Comparison of ENCODE assay signal across 1 cellular context in the genomic region with DNA sequence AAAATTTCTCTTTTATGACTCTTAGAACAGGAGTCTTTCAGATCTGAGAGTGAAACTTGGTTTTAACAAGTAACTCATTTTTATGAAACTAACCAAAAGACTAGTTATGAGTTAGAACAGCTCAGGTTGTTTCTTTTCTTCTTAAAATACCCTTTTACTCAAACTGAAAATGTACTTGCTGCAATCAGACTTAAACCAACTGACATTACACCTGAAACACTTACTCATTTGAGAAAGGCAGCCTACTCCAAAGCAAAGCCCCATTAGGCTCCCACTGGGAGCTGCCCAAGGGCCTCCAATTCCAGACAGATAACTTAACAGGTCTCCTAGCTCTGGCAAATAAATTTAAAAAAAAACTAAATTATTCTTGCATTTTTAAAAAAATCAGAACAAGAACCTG.
TF ChIP-seq lines count a peak whose summit lies in the region.

No MANE protein-coding gene starts in this region.

TF ChIP-seq in GM12878, 131 proteins besides CTCF, POLR2A, EP300 and RAD21 (continued from another document and continues in another):
- peak; percentile 92; the same call in 1 of the 2 replicates for TF ChIP-seq FOXM1 (IDR thresholded peaks at IDR 0.05; ENCODE audit: low read depth, low read length)
- peak; percentile 75; the same call in 1 of the 2 replicates for TF ChIP-seq POLR2AphosphoS5 (IDR thresholded peaks at IDR 0.05; ENCODE audit: low read length)
- no peak for TF ChIP-seq NR2C2 (IDR thresholded peaks at IDR 0.05; ENCODE audit: borderline replicate concordance, control insufficient read depth, insufficient read length, low read depth)
- TF ChIP-seq ZNF622 (IDR thresholded peaks at IDR 0.05): no peak
- TF ChIP-seq ZSCAN29 (IDR thresholded peaks at IDR 0.05): no peak
- TF ChIP-seq, protein P1, sequence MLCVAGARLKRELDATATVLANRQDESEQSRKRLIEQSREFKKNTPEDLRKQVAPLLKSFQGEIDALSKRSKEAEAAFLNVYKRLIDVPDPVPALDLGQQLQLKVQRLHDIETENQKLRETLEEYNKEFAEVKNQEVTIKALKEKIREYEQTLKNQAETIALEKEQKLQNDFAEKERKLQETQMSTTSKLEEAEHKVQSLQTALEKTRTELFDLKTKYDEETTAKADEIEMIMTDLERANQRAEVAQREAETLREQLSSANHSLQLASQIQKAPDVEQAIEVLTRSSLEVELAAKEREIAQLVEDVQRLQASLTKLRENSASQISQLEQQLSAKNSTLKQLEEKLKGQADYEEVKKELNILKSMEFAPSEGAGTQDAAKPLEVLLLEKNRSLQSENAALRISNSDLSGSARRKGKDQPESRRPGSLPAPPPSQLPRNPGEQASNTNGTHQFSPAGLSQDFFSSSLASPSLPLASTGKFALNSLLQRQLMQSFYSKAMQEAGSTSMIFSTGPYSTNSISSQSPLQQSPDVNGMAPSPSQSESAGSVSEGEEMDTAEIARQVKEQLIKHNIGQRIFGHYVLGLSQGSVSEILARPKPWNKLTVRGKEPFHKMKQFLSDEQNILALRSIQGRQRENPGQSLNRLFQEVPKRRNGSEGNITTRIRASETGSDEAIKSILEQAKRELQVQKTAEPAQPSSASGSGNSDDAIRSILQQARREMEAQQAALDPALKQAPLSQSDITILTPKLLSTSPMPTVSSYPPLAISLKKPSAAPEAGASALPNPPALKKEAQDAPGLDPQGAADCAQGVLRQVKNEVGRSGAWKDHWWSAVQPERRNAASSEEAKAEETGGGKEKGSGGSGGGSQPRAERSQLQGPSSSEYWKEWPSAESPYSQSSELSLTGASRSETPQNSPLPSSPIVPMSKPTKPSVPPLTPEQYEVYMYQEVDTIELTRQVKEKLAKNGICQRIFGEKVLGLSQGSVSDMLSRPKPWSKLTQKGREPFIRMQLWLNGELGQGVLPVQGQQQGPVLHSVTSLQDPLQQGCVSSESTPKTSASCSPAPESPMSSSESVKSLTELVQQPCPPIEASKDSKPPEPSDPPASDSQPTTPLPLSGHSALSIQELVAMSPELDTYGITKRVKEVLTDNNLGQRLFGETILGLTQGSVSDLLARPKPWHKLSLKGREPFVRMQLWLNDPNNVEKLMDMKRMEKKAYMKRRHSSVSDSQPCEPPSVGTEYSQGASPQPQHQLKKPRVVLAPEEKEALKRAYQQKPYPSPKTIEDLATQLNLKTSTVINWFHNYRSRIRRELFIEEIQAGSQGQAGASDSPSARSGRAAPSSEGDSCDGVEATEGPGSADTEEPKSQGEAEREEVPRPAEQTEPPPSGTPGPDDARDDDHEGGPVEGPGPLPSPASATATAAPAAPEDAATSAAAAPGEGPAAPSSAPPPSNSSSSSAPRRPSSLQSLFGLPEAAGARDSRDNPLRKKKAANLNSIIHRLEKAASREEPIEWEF (IDR thresholded peaks at IDR 0.05; ENCODE audit: insufficient replicate concordance, low read depth, low read length): peak; percentile 63
- peak; percentile 93 for TF ChIP-seq ATF2 (IDR thresholded peaks at IDR 0.05; ENCODE audit: low read length)
- TF ChIP-seq RELB (IDR thresholded peaks at IDR 0.05; ENCODE audit: low read depth): peak; percentile 82; the same call in 1 of the 2 replicates
- TF ChIP-seq ETV6 (conservative IDR thresholded peaks at IDR 0.05 in 1 of 2, IDR thresholded peaks at IDR 0.05 in 1 of 2; ENCODE audit: borderline replicate concordance in 1 of 2, low read depth in 1 of 2): no peak
- no peak for TF ChIP-seq NRF1 (conservative IDR thresholded peaks at IDR 0.05; ENCODE audit: low read depth, low read length)
- no peak for TF ChIP-seq NR2C1 (IDR thresholded peaks at IDR 0.05)
- TF ChIP-seq BCL11A (IDR thresholded peaks at IDR 0.05; ENCODE audit: low read depth, low read length): peak; percentile 84
- peak; percentile 22 for TF ChIP-seq SP1 (IDR thresholded peaks at IDR 0.05; ENCODE audit: low read depth, low read length)
- TF ChIP-seq HDAC2 (IDR thresholded peaks at IDR 0.05): no peak
- TF ChIP-seq POLR2AphosphoS2 (IDR thresholded peaks at IDR 0.05; ENCODE audit: low read depth, low read length): no peak
- no peak for TF ChIP-seq SUPT20H (IDR thresholded peaks at IDR 0.05; ENCODE audit: borderline replicate concordance, control insufficient read depth, low read depth, low read length)
- TF ChIP-seq KAT2A (conservative IDR thresholded peaks at IDR 0.05; ENCODE audit: control insufficient read depth, low read depth, low read length): no peak
- TF ChIP-seq CHD1 (IDR thresholded peaks at IDR 0.05; ENCODE audit: low read depth, low read length): no peak
- peak; percentile 65; the same call in 1 of the 2 replicates for TF ChIP-seq ZNF24 (IDR thresholded peaks at IDR 0.05)
- TF ChIP-seq ZNF384 (IDR thresholded peaks at IDR 0.05; ENCODE audit: borderline replicate concordance, low read depth, low read length): no peak
- TF ChIP-seq RUNX3 (IDR thresholded peaks at IDR 0.05; ENCODE audit: low read length): peak; percentile 85
- no peak for TF ChIP-seq FOXK2 (IDR thresholded peaks at IDR 0.05)
- TF ChIP-seq WRNIP1 (IDR thresholded peaks at IDR 0.05; ENCODE audit: borderline replicate concordance, low read depth, low read length): no peak
- TF ChIP-seq, protein P2, sequence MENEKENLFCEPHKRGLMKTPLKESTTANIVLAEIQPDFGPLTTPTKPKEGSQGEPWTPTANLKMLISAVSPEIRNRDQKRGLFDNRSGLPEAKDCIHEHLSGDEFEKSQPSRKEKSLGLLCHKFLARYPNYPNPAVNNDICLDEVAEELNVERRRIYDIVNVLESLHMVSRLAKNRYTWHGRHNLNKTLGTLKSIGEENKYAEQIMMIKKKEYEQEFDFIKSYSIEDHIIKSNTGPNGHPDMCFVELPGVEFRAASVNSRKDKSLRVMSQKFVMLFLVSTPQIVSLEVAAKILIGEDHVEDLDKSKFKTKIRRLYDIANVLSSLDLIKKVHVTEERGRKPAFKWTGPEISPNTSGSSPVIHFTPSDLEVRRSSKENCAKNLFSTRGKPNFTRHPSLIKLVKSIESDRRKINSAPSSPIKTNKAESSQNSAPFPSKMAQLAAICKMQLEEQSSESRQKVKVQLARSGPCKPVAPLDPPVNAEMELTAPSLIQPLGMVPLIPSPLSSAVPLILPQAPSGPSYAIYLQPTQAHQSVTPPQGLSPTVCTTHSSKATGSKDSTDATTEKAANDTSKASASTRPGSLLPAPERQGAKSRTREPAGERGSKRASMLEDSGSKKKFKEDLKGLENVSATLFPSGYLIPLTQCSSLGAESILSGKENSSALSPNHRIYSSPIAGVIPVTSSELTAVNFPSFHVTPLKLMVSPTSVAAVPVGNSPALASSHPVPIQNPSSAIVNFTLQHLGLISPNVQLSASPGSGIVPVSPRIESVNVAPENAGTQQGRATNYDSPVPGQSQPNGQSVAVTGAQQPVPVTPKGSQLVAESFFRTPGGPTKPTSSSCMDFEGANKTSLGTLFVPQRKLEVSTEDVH (IDR thresholded peaks at IDR 0.05; ENCODE audit: low read depth, partially characterized antibody): no peak
- TF ChIP-seq, protein P3, sequence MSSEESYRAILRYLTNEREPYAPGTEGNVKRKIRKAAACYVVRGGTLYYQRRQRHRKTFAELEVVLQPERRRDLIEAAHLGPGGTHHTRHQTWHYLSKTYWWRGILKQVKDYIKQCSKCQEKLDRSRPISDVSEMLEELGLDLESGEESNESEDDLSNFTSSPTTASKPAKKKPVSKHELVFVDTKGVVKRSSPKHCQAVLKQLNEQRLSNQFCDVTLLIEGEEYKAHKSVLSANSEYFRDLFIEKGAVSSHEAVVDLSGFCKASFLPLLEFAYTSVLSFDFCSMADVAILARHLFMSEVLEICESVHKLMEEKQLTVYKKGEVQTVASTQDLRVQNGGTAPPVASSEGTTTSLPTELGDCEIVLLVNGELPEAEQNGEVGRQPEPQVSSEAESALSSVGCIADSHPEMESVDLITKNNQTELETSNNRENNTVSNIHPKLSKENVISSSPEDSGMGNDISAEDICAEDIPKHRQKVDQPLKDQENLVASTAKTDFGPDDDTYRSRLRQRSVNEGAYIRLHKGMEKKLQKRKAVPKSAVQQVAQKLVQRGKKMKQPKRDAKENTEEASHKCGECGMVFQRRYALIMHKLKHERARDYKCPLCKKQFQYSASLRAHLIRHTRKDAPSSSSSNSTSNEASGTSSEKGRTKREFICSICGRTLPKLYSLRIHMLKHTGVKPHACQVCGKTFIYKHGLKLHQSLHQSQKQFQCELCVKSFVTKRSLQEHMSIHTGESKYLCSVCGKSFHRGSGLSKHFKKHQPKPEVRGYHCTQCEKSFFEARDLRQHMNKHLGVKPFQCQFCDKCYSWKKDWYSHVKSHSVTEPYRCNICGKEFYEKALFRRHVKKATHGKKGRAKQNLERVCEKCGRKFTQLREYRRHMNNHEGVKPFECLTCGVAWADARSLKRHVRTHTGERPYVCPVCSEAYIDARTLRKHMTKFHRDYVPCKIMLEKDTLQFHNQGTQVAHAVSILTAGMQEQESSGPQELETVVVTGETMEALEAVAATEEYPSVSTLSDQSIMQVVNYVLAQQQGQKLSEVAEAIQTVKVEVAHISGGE (CRISPR knock-in tag; IDR thresholded peaks at IDR 0.05): no peak
- no peak for TF ChIP-seq EGR1 (IDR thresholded peaks at IDR 0.05; ENCODE audit: borderline replicate concordance in 1 of 2, low read depth in 2 of 2, low read length in 2 of 2)
- TF ChIP-seq, protein P4, sequence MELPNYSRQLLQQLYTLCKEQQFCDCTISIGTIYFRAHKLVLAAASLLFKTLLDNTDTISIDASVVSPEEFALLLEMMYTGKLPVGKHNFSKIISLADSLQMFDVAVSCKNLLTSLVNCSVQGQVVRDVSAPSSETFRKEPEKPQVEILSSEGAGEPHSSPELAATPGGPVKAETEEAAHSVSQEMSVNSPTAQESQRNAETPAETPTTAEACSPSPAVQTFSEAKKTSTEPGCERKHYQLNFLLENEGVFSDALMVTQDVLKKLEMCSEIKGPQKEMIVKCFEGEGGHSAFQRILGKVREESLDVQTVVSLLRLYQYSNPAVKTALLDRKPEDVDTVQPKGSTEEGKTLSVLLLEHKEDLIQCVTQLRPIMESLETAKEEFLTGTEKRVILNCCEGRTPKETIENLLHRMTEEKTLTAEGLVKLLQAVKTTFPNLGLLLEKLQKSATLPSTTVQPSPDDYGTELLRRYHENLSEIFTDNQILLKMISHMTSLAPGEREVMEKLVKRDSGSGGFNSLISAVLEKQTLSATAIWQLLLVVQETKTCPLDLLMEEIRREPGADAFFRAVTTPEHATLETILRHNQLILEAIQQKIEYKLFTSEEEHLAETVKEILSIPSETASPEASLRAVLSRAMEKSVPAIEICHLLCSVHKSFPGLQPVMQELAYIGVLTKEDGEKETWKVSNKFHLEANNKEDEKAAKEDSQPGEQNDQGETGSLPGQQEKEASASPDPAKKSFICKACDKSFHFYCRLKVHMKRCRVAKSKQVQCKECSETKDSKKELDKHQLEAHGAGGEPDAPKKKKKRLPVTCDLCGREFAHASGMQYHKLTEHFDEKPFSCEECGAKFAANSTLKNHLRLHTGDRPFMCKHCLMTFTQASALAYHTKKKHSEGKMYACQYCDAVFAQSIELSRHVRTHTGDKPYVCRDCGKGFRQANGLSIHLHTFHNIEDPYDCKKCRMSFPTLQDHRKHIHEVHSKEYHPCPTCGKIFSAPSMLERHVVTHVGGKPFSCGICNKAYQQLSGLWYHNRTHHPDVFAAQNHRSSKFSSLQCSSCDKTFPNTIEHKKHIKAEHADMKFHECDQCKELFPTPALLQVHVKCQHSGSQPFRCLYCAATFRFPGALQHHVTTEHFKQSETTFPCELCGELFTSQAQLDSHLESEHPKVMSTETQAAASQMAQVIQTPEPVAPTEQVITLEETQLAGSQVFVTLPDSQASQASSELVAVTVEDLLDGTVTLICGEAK (IDR thresholded peaks at IDR 0.05; ENCODE audit: borderline replicate concordance): no peak
- TF ChIP-seq MTA3 (IDR thresholded peaks at IDR 0.05; ENCODE audit: borderline replicate concordance, low read length): peak; percentile 83
- TF ChIP-seq SIX5 (IDR thresholded peaks at IDR 0.05; ENCODE audit: low read depth, low read length, severe bottlenecking): no peak
- TF ChIP-seq BCL3 (IDR thresholded peaks at IDR 0.05; ENCODE audit: borderline replicate concordance, insufficient read depth, low read depth, low read length, poor library complexity, severe bottlenecking): peak; percentile 58
- no peak for TF ChIP-seq STAT1 (conservative IDR thresholded peaks at IDR 0.05)
- no peak for TF ChIP-seq SREBF2 (IDR thresholded peaks at IDR 0.05; ENCODE audit: low read length)
- TF ChIP-seq SMC3 (IDR thresholded peaks at IDR 0.05; ENCODE audit: borderline replicate concordance, low read length): no peak; the same call in 1 of the 2 replicates
- no peak for TF ChIP-seq SMAD5 (IDR thresholded peaks at IDR 0.05; ENCODE audit: low read depth)
- peak; percentile 97 for TF ChIP-seq MEF2A (IDR thresholded peaks at IDR 0.05; ENCODE audit: insufficient read depth, low read depth, low read length)
- peak; percentile 59; the same call in 1 of the 2 replicates for TF ChIP-seq TAF1 (IDR thresholded peaks at IDR 0.05; ENCODE audit: borderline replicate concordance, low read depth, low read length)
- peak; percentile 93 for TF ChIP-seq EED (IDR thresholded peaks at IDR 0.05; ENCODE audit: low read depth)
- no peak for TF ChIP-seq HDAC6 (IDR thresholded peaks at IDR 0.05; ENCODE audit: unreplicated experiment)
- TF ChIP-seq TCF3 (IDR thresholded peaks at IDR 0.05; ENCODE audit: borderline replicate concordance, insufficient read depth, low read depth, low read length): peak; percentile 69; the same call in 1 of the 2 replicates
